Comparison of ENCODE assay signal across 14 cellular contexts in the genomic region with DNA sequence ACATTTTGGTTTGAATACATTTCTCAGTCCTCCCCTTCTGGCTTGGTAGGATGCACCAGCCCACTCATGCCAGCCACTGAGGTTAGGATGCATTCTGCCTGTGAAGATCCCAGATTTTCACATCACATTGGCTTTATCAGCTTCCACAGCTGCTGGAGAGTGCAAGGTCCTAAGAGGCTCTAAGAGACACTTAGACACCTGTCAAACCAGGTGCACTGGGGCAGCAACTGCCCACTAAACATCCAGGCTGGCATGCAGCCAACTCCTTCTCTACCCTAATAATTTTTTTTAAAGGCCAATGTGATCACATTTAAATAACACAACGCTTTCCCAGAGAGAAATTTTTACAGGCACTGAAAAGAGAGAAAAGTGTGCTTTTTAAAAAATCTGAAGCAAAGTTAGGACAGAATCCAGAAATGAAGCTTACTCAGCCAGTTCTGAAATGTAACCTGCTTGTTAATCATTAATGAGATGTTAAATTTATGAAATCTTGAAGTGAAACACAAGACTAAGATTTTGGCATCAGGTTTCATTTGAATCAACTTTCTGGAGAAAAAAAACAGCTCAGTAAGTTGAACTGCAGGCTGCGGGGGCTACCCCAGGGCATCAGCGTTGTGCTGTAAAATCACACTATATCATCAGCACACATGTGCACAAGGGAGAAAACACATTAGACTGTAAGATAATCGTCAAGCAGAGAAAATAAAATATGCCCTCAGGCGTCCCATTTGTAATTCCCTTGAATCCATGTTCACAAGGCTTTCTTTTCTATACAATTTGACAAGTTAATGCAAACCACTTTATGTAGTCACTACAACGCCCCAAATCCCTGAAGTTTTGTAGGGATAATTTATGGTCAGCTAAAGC.
DNase-seq lines count a peak whose midpoint lies in the region; ATAC-seq, FAIRE-seq and TF ChIP-seq lines count a peak whose summit lies in the region.
"Had no signal": no experiment of that assay in that cellular context is flagged by ENCODE, and none has a peak within 500 bp of the region (broad histone marks: within the 10 kb centered on the region; RNA-seq: fewer than 3 reads in every experiment).

No MANE protein-coding gene starts in this region.

- H3K27me3 Mint-ChIP-seq in Calu3 (ENCODE audit: unreplicated experiment) = no peaks in the 10 kb centered on the region

- CTCF ChIA-PET in Calu3 (lab: Charles Lee) = no interaction called here

- peaks cover 13% of the 10 kb centered on the region for H3K4me1 Mint-ChIP-seq in Calu3 (ENCODE audit: low read depth, unreplicated experiment)

- peak overlapping the region; percentile 33 for H3K4me3 Mint-ChIP-seq in Calu3 (ENCODE audit: low read depth, unreplicated experiment)
- H3K4me3 Mint-ChIP-seq: HFFc6 had no signal

- intact Hi-C loops in Calu3 (cut with micrococcal nuclease; ENCODE audit: unreplicated experiment) = no loop called here

- no peaks in the 10 kb centered on the region for H3K36me3 Mint-ChIP-seq in Calu3 (ENCODE audit: insufficient read depth, unreplicated experiment)

- FAIRE-seq in H54 (lab: Jason Lieb, UNC) (no peak), RCC 7860 (lab: Jason Lieb, UNC) (no peak)
- FAIRE-seq: GM18507 had no signal

- no peak for ATAC-seq in GM21576 (IDR thresholded peaks at IDR 0.05; ENCODE audit: unreplicated experiment)
- no peak for ATAC-seq in GM18519 (IDR thresholded peaks at IDR 0.05; ENCODE audit: low FRiP score, unreplicated experiment)

- no peak for TF ChIP-seq POLR2A in H54 (IDR thresholded peaks at IDR 0.05; ENCODE audit: low read depth, low read length)

- H3K27ac Mint-ChIP-seq in Calu3 (ENCODE audit: unreplicated experiment) = no peak overlapping the region
- H3K27ac Mint-ChIP-seq: HFFc6 had no signal

- DNase-seq in Calu3 = peak; percentile 25
- DNase-seq in NCI-H1092 (lab: John Stamatoyannopoulos, UW) = peak; percentile 40
- DNase-seq in NCI-H69 (lab: John Stamatoyannopoulos, UW) = peak; percentile 99
- DNase-seq in kidney tubule cell (ENCODE audit: low spot score) = peak; percentile 33
- DNase-seq in H54 (ENCODE audit: insufficient read length, low spot score) = no peak
- DNase-seq in RCC 7860 (ENCODE audit: low spot score) = no peak
- DNase-seq: erythroblast, HFFc6, KBM-7, posterior cingulate gyrus, SK-N-SH had no signal

- BruUV-seq in Calu3 (replicated peaks; lab: Mats Ljungman, UMichigan) = no TSS peak

- H3K9me3 Mint-ChIP-seq in Calu3 (ENCODE audit: low read depth, unreplicated experiment) = peaks cover 7% of the 10 kb centered on the region

- TF ChIP-seq CTCF in Calu3 (IDR thresholded peaks at IDR 0.05; ENCODE audit: unreplicated experiment) = no peak

Comparison
In these comparisons a context has a peak if more than half of its experiments do, and no peak if none do; other contexts are left out.
1. DNase-seq: peak in Calu3 (single experiment), NCI-H1092 (single experiment), NCI-H69 (single experiment) and kidney tubule cell (single experiment); none in H54 (single experiment) and RCC 7860 (single experiment).